Comparison of ENCODE assay signal across 20 cellular contexts in genomic region chrX:9329056-9329455, GRCh38.
"Had no signal": no experiment of that assay in that cellular context is flagged by ENCODE, and none has a peak within 500 bp of the region (broad histone marks: within the 10 kb centered on the region; RNA-seq: fewer than 3 reads in every experiment).

No MANE protein-coding gene starts in this region.

- ATAC-seq: Panc1, PC-3 had no signal

- H3K27ac ChIP-seq: HL-60, RWPE1 had no signal

- H3K9me3 ChIP-seq: SK-N-SH had no signal

- H3K9ac ChIP-seq: SK-N-SH had no signal

- DNase-seq: KBM-7; MV-4-11; NCI-H1048; NCI-H1105; NCI-H1417; NCI-H1436 treated with DMSO at 0.1 percent for 48 hours; NCI-H1694; NCI-H187 treated with DMSO at 0.1 percent for 48 hours; NCI-H2029 treated with DMSO at 0.1 percent for 48 hours; NCI-H2171 treated with DMSO at 0.1 percent for 48 hours; NCI-H524; NCI-H526 treated with DMSO at 0.1 percent for 48 hours; NCI-H748 treated with DMSO at 0.1 percent for 48 hours; NK-92 treated with Interleukin-12 subunit alpha and Interleukin-12 subunit beta, amount 100 ng/mL, for 24 hours; PC-3; SHP77; SK-N-SH had no signal

- H3K4me2 ChIP-seq: SK-N-SH had no signal
